In the genomic region with DNA sequence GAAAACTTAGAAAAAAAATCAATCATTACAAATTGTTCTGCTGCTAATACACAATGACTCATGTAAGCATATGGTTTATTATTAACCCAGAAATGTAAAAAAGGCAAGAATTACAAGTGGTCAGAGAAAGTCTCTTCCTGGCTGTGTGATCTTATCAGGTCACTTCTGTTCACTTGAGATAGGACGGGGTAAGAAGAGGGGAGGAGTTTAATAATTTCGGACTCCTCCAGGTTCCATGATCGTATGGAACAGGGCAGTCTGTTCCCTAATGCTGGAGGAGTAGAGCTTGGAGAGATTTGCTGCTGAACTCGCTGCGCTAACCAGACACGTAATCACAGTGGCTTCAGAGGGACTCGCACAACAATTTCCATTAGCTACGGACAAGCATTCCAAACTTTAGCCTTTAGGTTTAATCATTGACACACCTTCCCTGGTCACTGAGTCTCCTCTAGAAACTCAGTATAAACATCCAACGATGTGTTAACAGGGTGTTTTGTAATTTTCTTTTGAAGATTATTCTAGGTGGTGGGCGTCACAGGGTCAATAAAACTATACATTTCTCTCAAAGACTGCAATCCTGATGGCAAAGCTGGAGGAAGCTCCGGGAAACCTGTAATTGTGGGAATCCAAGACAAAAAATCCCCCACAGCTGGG, we compare ENCODE assay signal across 8 cellular contexts. TPM values are rescaled to one million over a fixed set of nuclear protein-coding genes. Genes with fewer than 3 reads are reported as not detected.
DNase-seq lines count a peak whose midpoint lies in the region; ATAC-seq and TF ChIP-seq lines count a peak whose summit lies in the region.

No MANE protein-coding gene starts in this region.

- POLR2A ChIA-PET in Caco-2 (lab: Charles Lee) = interaction anchor here (0.6 to 0.8 kb wide), 2 partner anchors 19 to 1207 kb away, joined by 3 to 5 read pairs; no protein-coding TSS in a partner anchor

- H3K79me2 ChIP-seq in OCI-LY3 (ENCODE audit: low read length) = peaks cover 19% of the 10 kb centered on the region

- ATAC-seq in GM21447 (IDR thresholded peaks at IDR 0.05; ENCODE audit: unreplicated experiment) (peak; percentile 26), sciatic nerve (no peak)

- DNase-seq in Caco-2 = peak; percentile 56 to 60
- DNase-seq in glutamatergic neuron = no peak
- no peak for DNase-seq in tibial artery
- no peak for DNase-seq in NCI-H446 treated with DMSO at 0.1 percent for 48 hours (lab: John Stamatoyannopoulos, UW)
- no peak for DNase-seq in sciatic nerve (ENCODE audit: low spot score)
- no peak for DNase-seq in NCI-H524 (lab: John Stamatoyannopoulos, UW)

- peak overlapping the region; percentile 98 for H3K4me2 ChIP-seq in OCI-LY3 (ENCODE audit: low read length)

- H3K9me3 ChIP-seq in Caco-2 (peaks cover 3% of the 10 kb centered on the region), OCI-LY3 (ENCODE audit: insufficient read depth, low read length) (no peaks in the 10 kb centered on the region), tibial artery (no peaks in the 10 kb centered on the region)

- H3K4me3 ChIP-seq in Caco-2 (ENCODE audit: low read depth, low read length) (peak overlapping the region; percentile 63), OCI-LY3 (ENCODE audit: low read length) (peak overlapping the region; percentile 59), tibial artery (peak overlapping the region; percentile 67 to 74)

- H3K27ac ChIP-seq in OCI-LY3 (ENCODE audit: low read length) = peak overlapping the region; percentile 54
- peak overlapping the region; percentile 84 for H3K27ac ChIP-seq in tibial artery

- H3K27ac Mint-ChIP-seq in Caco-2 (ENCODE audit: unreplicated experiment) (peak overlapping the region; percentile 92), glutamatergic neuron (ENCODE audit: unreplicated experiment) (no peak overlapping the region)

- no peak overlapping the region for H2AFZ ChIP-seq in OCI-LY3 (ENCODE audit: low read depth, low read length)

- intact Hi-C loops in Caco-2 (cut with micrococcal nuclease; ENCODE audit: unreplicated experiment) (loop anchor here (2.0 to 5.0 kb wide), 2 partner anchors 39 to 534 kb away; partner anchors contain the start of genes FPGT and LRRIQ3), tibial artery (cut with DNase I; ENCODE audit: low total_unique reads) (loop anchor here (10.0 kb wide), 1 partner anchor 537 kb away; the partner anchor contains the start of genes FPGT and LRRIQ3), sciatic nerve (cut with DNase I) (no loop called here)

- H3K27me3 ChIP-seq in Caco-2 (replicated peaks; ENCODE audit: control insufficient read depth, insufficient read depth, low read length) (no peaks in the 10 kb centered on the region), OCI-LY3 (ENCODE audit: low read depth, low read length) (no peaks in the 10 kb centered on the region), tibial artery (no peaks in the 10 kb centered on the region)

- H3K4me3 Mint-ChIP-seq in Caco-2 (ENCODE audit: unreplicated experiment) (peak overlapping the region; percentile 83), glutamatergic neuron (ENCODE audit: unreplicated experiment) (peak overlapping the region; percentile 63)

- peaks cover 15% of the 10 kb centered on the region; the same call in 1 of the 2 replicates for H3K4me1 ChIP-seq in Caco-2
- peaks cover 19% of the 10 kb centered on the region for H3K4me1 ChIP-seq in OCI-LY3 (ENCODE audit: low read length)
- peaks cover 0 to 62% (median 37%) of the 10 kb centered on the region in 4 donors for H3K4me1 ChIP-seq in tibial artery

- CTCF ChIA-PET in Caco-2 (lab: Charles Lee) = interaction anchor here (0.5 to 1.0 kb wide), 3 partner anchors 36 to 341 kb away, joined by 3 to 4 read pairs (median 3); no protein-coding TSS in a partner anchor

- no peaks in the 10 kb centered on the region for H3K27me3 Mint-ChIP-seq in Caco-2 (ENCODE audit: insufficient read depth, unreplicated experiment)
- H3K27me3 Mint-ChIP-seq in glutamatergic neuron (ENCODE audit: unreplicated experiment) = peaks cover 2% of the 10 kb centered on the region

- no peak for TF ChIP-seq CTCF in Caco-2 (IDR thresholded peaks at IDR 0.05; ENCODE audit: insufficient read depth in 1 of 2, low read depth in 1 of 2, low read length in 1 of 2, severe bottlenecking in 1 of 2, unreplicated experiment in 1 of 2)
- no peak for TF ChIP-seq CTCF in OCI-LY3 (IDR thresholded peaks at IDR 0.05; ENCODE audit: low read depth, low read length)
- no peak for TF ChIP-seq CTCF in glutamatergic neuron (IDR thresholded peaks at IDR 0.05; ENCODE audit: partially characterized antibody, unreplicated experiment)
- no peak for TF ChIP-seq CTCF in tibial artery (IDR thresholded peaks at IDR 0.05)

- no peaks in the 10 kb centered on the region for H4K20me1 ChIP-seq in OCI-LY3 (ENCODE audit: insufficient read depth, low read length)

- H3K36me3 Mint-ChIP-seq in Caco-2 (ENCODE audit: insufficient read depth, unreplicated experiment) (peaks cover 6% of the 10 kb centered on the region), glutamatergic neuron (ENCODE audit: unreplicated experiment) (peaks cover 7% of the 10 kb centered on the region)

- peak overlapping the region; percentile 19; the same call in 1 of the 2 replicates for H3K9ac ChIP-seq in OCI-LY3 (ENCODE audit: low read length)

- H3K4me1 Mint-ChIP-seq in Caco-2 (ENCODE audit: low read depth, unreplicated experiment) (no peaks in the 10 kb centered on the region), glutamatergic neuron (ENCODE audit: low read depth, unreplicated experiment) (peaks cover 22% of the 10 kb centered on the region)

- TSS peak; percentile 9 for BruUV-seq in Caco-2 (replicated peaks; lab: Mats Ljungman, UMichigan)

- H3K9me3 Mint-ChIP-seq in Caco-2 (ENCODE audit: unreplicated experiment) (no peaks in the 10 kb centered on the region), glutamatergic neuron (ENCODE audit: unreplicated experiment) (peaks cover 8% of the 10 kb centered on the region)

- H3K36me3 ChIP-seq in Caco-2 (ENCODE audit: control insufficient read depth, insufficient read depth, low read length) (0 out of 2 replicates have a peak, but pooled peaks cover 2% of the 10 kb centered on the region), OCI-LY3 (replicated peaks; ENCODE audit: low read depth, low read length) (peaks cover 9% of the 10 kb centered on the region), tibial artery (peaks cover 0 to 4% (median 0%) of the 10 kb centered on the region in 3 donors)

RNA-seq across cellular contexts. Expression of gene CRYZ, which starts 1.3 kb away (rescaled TPM):
- total RNA-seq in Caco-2 (2022) (51.9 and 54.3 TPM in 2 replicates), glutamatergic neuron (ENCODE audit: unreplicated experiment) (16.2 TPM), sciatic nerve (27.6 TPM)

RNA-seq across cellular contexts. Expression of gene TYW3, which starts 1.4 kb away (rescaled TPM):
- total RNA-seq in Caco-2 (2022) = 16.2 and 17.9 TPM in 2 replicates
- total RNA-seq in glutamatergic neuron (ENCODE audit: unreplicated experiment) = 7.6 TPM
- 17.5 TPM for total RNA-seq in sciatic nerve

RNA-seq across cellular contexts. Expression of gene ERICH3, which starts 57.9 kb away (rescaled TPM):
- total RNA-seq in Caco-2 (2022) (not detected in 2 replicates), glutamatergic neuron (ENCODE audit: unreplicated experiment) (1.9 TPM), sciatic nerve (0.45 TPM)

Comparison
In these comparisons a context has a peak if more than half of its experiments do, and no peak if none do; other contexts are left out.
1. DNase-seq: peak in Caco-2 (2 of 2); none in glutamatergic neuron (single experiment), tibial artery (0 of 2), NCI-H446 treated with DMSO at 0.1 percent for 48 hours (single experiment), sciatic nerve (single experiment) and NCI-H524 (0 of 2).
2. Peak in every context shown above with its lines, with median percentiles within 50 percentile points of each other: H3K4me3 ChIP-seq.